8 cellular contexts compared by ENCODE assay signal in genomic region chr3:123837858-123838257, GRCh38.
"Had no signal": no experiment of that assay in that cellular context is flagged by ENCODE, and none has a peak within 500 bp of the region (broad histone marks: within the 10 kb centered on the region; RNA-seq: fewer than 3 reads in every experiment).

No MANE protein-coding gene starts in this region.

- ATAC-seq: GM23338, HepG2 had no signal

- H3K27ac Mint-ChIP-seq: GM23338, H9, IgD-negative memory B cell had no signal

- H3K4me3 Mint-ChIP-seq: GM23338, H9, IgD-negative memory B cell had no signal

- H3K27ac ChIP-seq: HL-60, KMS-11 had no signal

- DNase-seq: H9, HCEC 1CT, KBM-7 had no signal

- H3K4me1 Mint-ChIP-seq: IgD-negative memory B cell had no signal

- H3K4me3 ChIP-seq: GM23338 had no signal

- H3K36me3 Mint-ChIP-seq: IgD-negative memory B cell had no signal
